1 cellular context compared by ENCODE assay signal in the genomic region with DNA sequence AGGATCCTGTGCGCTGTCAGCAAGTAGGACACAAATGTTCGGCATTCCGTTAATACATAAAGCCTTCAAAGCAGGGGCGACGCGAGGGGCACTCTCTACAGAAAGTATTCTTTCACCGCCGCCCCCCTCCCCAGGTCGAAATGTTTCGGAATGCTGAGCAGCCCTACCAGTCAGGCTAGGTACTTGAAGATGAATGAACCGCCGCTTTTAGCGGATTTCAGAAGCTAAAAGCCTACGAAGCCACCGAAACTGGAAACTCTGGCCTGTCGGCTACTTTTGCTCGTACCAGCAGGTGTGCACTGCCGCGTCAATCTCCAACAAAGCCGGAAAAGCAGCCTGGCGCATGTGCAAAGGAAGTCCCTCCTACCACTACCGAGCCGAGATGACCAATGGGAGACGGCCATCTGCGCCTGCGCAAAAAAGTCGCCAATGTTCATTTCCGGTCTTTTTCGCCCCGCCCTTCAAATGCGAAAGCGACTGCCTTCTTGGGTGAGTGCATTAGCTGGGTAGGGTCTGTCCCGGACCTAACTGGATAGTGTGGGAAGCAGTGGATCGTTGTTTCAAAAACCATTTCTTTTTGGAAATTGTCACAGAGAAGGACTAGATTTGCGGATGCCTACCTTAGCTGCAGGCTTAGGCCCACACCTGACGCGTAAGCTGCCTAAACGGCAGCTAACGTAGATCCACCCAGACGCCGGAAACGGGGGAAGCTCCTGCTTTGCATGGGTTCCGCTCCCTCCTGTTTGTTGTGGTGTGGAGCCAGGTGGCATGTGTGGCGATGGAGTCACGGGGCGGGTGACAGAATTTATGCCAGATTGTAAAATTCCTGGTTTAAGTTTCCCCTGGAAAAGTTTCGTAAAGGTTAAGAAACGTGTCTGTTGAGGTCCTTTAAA.
TF ChIP-seq lines count a peak whose summit lies in the region.

A gene (minus strand): TSS at position 301 of the 893 bp plus-strand sequence. CDS start 534 bp downstream, outside the sequence.

TF ChIP-seq in K562, 482 proteins besides CTCF, POLR2A, EP300 and RAD21 (continued from another document and continues in another):
- TF ChIP-seq, protein P1, sequence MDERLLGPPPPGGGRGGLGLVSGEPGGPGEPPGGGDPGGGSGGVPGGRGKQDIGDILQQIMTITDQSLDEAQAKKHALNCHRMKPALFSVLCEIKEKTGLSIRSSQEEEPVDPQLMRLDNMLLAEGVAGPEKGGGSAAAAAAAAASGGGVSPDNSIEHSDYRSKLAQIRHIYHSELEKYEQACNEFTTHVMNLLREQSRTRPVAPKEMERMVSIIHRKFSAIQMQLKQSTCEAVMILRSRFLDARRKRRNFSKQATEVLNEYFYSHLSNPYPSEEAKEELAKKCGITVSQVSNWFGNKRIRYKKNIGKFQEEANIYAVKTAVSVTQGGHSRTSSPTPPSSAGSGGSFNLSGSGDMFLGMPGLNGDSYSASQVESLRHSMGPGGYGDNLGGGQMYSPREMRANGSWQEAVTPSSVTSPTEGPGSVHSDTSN (CRISPR knock-in tag; IDR thresholded peaks at IDR 0.05; ENCODE audit: low read depth): peak; percentile 58; the same call in 1 of the 2 replicates
- TF ChIP-seq, protein P1 (tag; conservative IDR thresholded peaks at IDR 0.05; ENCODE audit: low read depth): peak; percentile 71; the same call in 1 of the 2 replicates
- no peak for TF ChIP-seq COPS2 (conservative IDR thresholded peaks at IDR 0.05)
- TF ChIP-seq ZZZ3 (IDR thresholded peaks at IDR 0.05): peak; percentile 92
- TF ChIP-seq EGR1 (conservative IDR thresholded peaks at IDR 0.05): 0 out of 2 replicates have a peak, but pooled peaks have one; percentile 4
- TF ChIP-seq POLR2AphosphoS5 (IDR thresholded peaks at IDR 0.05; ENCODE audit: control insufficient read depth, insufficient read depth, low read depth, low read length): peak; percentile 92
- TF ChIP-seq, protein P2, sequence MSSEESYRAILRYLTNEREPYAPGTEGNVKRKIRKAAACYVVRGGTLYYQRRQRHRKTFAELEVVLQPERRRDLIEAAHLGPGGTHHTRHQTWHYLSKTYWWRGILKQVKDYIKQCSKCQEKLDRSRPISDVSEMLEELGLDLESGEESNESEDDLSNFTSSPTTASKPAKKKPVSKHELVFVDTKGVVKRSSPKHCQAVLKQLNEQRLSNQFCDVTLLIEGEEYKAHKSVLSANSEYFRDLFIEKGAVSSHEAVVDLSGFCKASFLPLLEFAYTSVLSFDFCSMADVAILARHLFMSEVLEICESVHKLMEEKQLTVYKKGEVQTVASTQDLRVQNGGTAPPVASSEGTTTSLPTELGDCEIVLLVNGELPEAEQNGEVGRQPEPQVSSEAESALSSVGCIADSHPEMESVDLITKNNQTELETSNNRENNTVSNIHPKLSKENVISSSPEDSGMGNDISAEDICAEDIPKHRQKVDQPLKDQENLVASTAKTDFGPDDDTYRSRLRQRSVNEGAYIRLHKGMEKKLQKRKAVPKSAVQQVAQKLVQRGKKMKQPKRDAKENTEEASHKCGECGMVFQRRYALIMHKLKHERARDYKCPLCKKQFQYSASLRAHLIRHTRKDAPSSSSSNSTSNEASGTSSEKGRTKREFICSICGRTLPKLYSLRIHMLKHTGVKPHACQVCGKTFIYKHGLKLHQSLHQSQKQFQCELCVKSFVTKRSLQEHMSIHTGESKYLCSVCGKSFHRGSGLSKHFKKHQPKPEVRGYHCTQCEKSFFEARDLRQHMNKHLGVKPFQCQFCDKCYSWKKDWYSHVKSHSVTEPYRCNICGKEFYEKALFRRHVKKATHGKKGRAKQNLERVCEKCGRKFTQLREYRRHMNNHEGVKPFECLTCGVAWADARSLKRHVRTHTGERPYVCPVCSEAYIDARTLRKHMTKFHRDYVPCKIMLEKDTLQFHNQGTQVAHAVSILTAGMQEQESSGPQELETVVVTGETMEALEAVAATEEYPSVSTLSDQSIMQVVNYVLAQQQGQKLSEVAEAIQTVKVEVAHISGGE (CRISPR knock-in tag; IDR thresholded peaks at IDR 0.05): peak in 1 of 3 experiments; percentile 67; a peak in 3 of 6 replicates
- no peak for TF ChIP-seq LEF1 (IDR thresholded peaks at IDR 0.05)
- TF ChIP-seq, protein P3, sequence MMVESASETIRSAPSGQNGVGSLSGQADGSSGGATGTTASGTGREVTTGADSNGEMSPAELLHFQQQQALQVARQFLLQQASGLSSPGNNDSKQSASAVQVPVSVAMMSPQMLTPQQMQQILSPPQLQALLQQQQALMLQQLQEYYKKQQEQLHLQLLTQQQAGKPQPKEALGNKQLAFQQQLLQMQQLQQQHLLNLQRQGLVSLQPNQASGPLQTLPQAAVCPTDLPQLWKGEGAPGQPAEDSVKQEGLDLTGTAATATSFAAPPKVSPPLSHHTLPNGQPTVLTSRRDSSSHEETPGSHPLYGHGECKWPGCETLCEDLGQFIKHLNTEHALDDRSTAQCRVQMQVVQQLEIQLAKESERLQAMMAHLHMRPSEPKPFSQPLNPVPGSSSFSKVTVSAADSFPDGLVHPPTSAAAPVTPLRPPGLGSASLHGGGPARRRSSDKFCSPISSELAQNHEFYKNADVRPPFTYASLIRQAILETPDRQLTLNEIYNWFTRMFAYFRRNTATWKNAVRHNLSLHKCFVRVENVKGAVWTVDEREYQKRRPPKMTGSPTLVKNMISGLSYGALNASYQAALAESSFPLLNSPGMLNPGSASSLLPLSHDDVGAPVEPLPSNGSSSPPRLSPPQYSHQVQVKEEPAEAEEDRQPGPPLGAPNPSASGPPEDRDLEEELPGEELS (CRISPR knock-in tag; IDR thresholded peaks at IDR 0.05; ENCODE audit: borderline replicate concordance): 0 out of 2 replicates have a peak, but pooled peaks have one; percentile 37
- TF ChIP-seq, protein P4, sequence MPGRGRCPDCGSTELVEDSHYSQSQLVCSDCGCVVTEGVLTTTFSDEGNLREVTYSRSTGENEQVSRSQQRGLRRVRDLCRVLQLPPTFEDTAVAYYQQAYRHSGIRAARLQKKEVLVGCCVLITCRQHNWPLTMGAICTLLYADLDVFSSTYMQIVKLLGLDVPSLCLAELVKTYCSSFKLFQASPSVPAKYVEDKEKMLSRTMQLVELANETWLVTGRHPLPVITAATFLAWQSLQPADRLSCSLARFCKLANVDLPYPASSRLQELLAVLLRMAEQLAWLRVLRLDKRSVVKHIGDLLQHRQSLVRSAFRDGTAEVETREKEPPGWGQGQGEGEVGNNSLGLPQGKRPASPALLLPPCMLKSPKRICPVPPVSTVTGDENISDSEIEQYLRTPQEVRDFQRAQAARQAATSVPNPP (IDR thresholded peaks at IDR 0.05; ENCODE audit: borderline replicate concordance, insufficient read depth, insufficient read length): no peak
- no peak for TF ChIP-seq GABPB2 (CRISPR knock-in tag; conservative IDR thresholded peaks at IDR 0.05)
- TF ChIP-seq, protein P5, sequence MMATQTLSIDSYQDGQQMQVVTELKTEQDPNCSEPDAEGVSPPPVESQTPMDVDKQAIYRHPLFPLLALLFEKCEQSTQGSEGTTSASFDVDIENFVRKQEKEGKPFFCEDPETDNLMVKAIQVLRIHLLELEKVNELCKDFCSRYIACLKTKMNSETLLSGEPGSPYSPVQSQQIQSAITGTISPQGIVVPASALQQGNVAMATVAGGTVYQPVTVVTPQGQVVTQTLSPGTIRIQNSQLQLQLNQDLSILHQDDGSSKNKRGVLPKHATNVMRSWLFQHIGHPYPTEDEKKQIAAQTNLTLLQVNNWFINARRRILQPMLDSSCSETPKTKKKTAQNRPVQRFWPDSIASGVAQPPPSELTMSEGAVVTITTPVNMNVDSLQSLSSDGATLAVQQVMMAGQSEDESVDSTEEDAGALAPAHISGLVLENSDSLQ (IDR thresholded peaks at IDR 0.05): peak; percentile 94
- TF ChIP-seq SIN3A (IDR thresholded peaks at IDR 0.05; ENCODE audit: borderline replicate concordance in 2 of 2, control insufficient read depth in 1 of 2, low read depth in 2 of 2, low read length in 2 of 2): peak; percentile 46 to 53; a peak in 2 of 4 replicates
- TF ChIP-seq ETV5 (CRISPR knock-in tag; IDR thresholded peaks at IDR 0.05; ENCODE audit: low read depth): peak; percentile 76
- peak; percentile 87 for TF ChIP-seq TBP (optimal IDR thresholded peaks at IDR 0.05; ENCODE audit: low read depth, low read length)
- peak; percentile 37 for TF ChIP-seq FOS (IDR thresholded peaks at IDR 0.05; ENCODE audit: extremely low read depth, insufficient read length)
- TF ChIP-seq, protein P6, sequence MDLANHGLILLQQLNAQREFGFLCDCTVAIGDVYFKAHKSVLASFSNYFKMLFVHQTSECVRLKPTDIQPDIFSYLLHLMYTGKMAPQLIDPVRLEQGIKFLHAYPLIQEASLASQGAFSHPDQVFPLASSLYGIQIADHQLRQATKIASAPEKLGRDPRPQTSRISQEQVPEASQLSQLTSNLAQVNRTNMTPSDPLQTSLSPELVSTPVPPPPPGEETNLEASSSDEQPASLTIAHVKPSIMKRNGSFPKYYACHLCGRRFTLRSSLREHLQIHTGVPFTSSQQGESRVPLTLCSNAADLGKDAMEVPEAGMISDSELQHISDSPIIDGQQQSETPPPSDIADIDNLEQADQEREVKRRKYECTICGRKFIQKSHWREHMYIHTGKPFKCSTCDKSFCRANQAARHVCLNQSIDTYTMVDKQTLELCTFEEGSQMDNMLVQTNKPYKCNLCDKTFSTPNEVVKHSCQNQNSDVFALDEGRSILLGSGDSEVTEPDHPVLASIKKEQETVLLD (IDR thresholded peaks at IDR 0.05): peak; percentile 93
- no peak for TF ChIP-seq HNRNPK (IDR thresholded peaks at IDR 0.05; ENCODE audit: low read depth, low read length, poor library complexity, severe bottlenecking)
- TF ChIP-seq NR4A1 (CRISPR knock-in tag; IDR thresholded peaks at IDR 0.05): no peak
- no peak for TF ChIP-seq NR4A1 (tag; IDR thresholded peaks at IDR 0.05)
- no peak for TF ChIP-seq MTA2 (IDR thresholded peaks at IDR 0.05; ENCODE audit: low read depth)
- no peak for TF ChIP-seq SRSF1 (IDR thresholded peaks at IDR 0.05; ENCODE audit: low read depth, low read length)
- peak; percentile 21; the same call in 1 of the 2 replicates for TF ChIP-seq RB1 (IDR thresholded peaks at IDR 0.05; ENCODE audit: low read depth)
- peak; percentile 90 for TF ChIP-seq POLR2B (IDR thresholded peaks at IDR 0.05; ENCODE audit: low read depth, partially characterized antibody)
- peak; percentile 22; the same call in 1 of the 2 replicates for TF ChIP-seq L3MBTL2 (IDR thresholded peaks at IDR 0.05)
- TF ChIP-seq, protein P7, sequence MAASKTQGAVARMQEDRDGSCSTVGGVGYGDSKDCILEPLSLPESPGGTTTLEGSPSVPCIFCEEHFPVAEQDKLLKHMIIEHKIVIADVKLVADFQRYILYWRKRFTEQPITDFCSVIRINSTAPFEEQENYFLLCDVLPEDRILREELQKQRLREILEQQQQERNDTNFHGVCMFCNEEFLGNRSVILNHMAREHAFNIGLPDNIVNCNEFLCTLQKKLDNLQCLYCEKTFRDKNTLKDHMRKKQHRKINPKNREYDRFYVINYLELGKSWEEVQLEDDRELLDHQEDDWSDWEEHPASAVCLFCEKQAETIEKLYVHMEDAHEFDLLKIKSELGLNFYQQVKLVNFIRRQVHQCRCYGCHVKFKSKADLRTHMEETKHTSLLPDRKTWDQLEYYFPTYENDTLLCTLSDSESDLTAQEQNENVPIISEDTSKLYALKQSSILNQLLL (CRISPR knock-in tag; IDR thresholded peaks at IDR 0.05; ENCODE audit: borderline replicate concordance): no peak
- TF ChIP-seq ASH1L (IDR thresholded peaks at IDR 0.05; ENCODE audit: borderline replicate concordance, low read depth, partially characterized antibody): peak; percentile 31
- peak; percentile 51; the same call in 1 of the 2 replicates for TF ChIP-seq TAF7 (tag; IDR thresholded peaks at IDR 0.05)
- TF ChIP-seq, protein P8, sequence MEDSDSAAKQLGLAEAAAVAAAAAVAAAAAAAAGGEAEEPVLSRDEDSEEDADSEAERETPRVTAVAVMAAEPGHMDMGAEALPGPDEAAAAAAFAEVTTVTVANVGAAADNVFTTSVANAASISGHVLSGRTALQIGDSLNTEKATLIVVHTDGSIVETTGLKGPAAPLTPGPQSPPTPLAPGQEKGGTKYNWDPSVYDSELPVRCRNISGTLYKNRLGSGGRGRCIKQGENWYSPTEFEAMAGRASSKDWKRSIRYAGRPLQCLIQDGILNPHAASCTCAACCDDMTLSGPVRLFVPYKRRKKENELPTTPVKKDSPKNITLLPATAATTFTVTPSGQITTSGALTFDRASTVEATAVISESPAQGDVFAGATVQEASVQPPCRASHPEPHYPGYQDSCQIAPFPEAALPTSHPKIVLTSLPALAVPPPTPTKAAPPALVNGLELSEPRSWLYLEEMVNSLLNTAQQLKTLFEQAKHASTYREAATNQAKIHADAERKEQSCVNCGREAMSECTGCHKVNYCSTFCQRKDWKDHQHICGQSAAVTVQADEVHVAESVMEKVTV (CRISPR knock-in tag; IDR thresholded peaks at IDR 0.05): no peak
- peak; percentile 96 for TF ChIP-seq NRF1 (conservative IDR thresholded peaks at IDR 0.05 in 1 of 2, IDR thresholded peaks at IDR 0.05 in 1 of 2)
- TF ChIP-seq ATF7 (IDR thresholded peaks at IDR 0.05): peak; percentile 75
- TF ChIP-seq, protein P9, sequence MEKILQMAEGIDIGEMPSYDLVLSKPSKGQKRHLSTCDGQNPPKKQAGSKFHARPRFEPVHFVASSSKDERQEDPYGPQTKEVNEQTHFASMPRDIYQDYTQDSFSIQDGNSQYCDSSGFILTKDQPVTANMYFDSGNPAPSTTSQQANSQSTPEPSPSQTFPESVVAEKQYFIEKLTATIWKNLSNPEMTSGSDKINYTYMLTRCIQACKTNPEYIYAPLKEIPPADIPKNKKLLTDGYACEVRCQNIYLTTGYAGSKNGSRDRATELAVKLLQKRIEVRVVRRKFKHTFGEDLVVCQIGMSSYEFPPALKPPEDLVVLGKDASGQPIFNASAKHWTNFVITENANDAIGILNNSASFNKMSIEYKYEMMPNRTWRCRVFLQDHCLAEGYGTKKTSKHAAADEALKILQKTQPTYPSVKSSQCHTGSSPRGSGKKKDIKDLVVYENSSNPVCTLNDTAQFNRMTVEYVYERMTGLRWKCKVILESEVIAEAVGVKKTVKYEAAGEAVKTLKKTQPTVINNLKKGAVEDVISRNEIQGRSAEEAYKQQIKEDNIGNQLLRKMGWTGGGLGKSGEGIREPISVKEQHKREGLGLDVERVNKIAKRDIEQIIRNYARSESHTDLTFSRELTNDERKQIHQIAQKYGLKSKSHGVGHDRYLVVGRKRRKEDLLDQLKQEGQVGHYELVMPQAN (IDR thresholded peaks at IDR 0.05; ENCODE audit: borderline replicate concordance): peak; percentile 52
- peak; percentile 44; the same call in 1 of the 2 replicates for TF ChIP-seq JUND (IDR thresholded peaks at IDR 0.05; ENCODE audit: borderline replicate concordance, low read depth, low read length)
- TF ChIP-seq JUND (tag; IDR thresholded peaks at IDR 0.05; ENCODE audit: borderline replicate concordance, low read depth, low read length): no peak; the same call in 2 of the 3 replicates
- peak; percentile 32 for TF ChIP-seq SMAD1 (IDR thresholded peaks at IDR 0.05; ENCODE audit: low read depth, low read length, partially characterized antibody)
- TF ChIP-seq, protein P10, sequence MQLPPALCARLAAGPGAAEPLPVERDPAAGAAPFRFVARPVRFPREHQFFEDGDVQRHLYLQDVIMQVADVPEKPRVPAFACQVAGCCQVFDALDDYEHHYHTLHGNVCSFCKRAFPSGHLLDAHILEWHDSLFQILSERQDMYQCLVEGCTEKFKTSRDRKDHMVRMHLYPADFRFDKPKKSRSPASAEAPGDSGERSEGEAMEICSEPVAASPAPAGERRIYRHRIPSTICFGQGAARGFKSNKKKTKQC (CRISPR knock-in tag; IDR thresholded peaks at IDR 0.05): 0 out of 2 replicates have a peak, but pooled peaks have one; percentile 35
- TF ChIP-seq MCM5 (IDR thresholded peaks at IDR 0.05; ENCODE audit: low read depth): no peak
